Comparison of ENCODE assay signal across 2 cellular contexts in genomic region chr1:109617291-109617801, GRCh38.
TF ChIP-seq lines count a peak whose summit lies in the region.

No MANE protein-coding gene starts in this region.

TF ChIP-seq in HEK293, 187 proteins besides CTCF, POLR2A, EP300 and RAD21:
- TF ChIP-seq OSR2 (tag by site-specific recombination; IDR thresholded peaks at IDR 0.05) (no peak), ZFP37 (tag by site-specific recombination; IDR thresholded peaks at IDR 0.05) (0 out of 2 replicates have a peak, but pooled peaks have one; percentile 36), EGR2 (tag by site-specific recombination; IDR thresholded peaks at IDR 0.05; ENCODE audit: low read depth) (peak; percentile 40; the same call in 1 of the 2 replicates), ZNF398 (tag by site-specific recombination; IDR thresholded peaks at IDR 0.05) (no peak), ZNF335 (tag by site-specific recombination; conservative IDR thresholded peaks at IDR 0.05) (peak; percentile 45; the same call in 1 of the 2 replicates), ZNF362 (tag by site-specific recombination; IDR thresholded peaks at IDR 0.05) (peak; percentile 82; the same call in 1 of the 2 replicates), ZFHX2 (tag by site-specific recombination; conservative IDR thresholded peaks at IDR 0.05) (peak; percentile 66), ZNF585B (tag by site-specific recombination; IDR thresholded peaks at IDR 0.05) (no peak), ZNF223 (tag by site-specific recombination; IDR thresholded peaks at IDR 0.05) (no peak), ZNF600 (tag by site-specific recombination; IDR thresholded peaks at IDR 0.05) (peak; percentile 95), ZNF660 (tag by site-specific recombination; IDR thresholded peaks at IDR 0.05) (0 out of 2 replicates have a peak, but pooled peaks have one; percentile 49), ZBTB17 (tag by site-specific recombination; IDR thresholded peaks at IDR 0.05) (peak; percentile 38), ZNF394 (tag by site-specific recombination; IDR thresholded peaks at IDR 0.05; ENCODE audit: borderline replicate concordance) (no peak), GFI1B (tag by site-specific recombination; IDR thresholded peaks at IDR 0.05) (peak; percentile 81), ZNF654 (tag by site-specific recombination; IDR thresholded peaks at IDR 0.05; ENCODE audit: low read depth) (peak; percentile 5; the same call in 1 of the 2 replicates), ZNF560 (tag by site-specific recombination; IDR thresholded peaks at IDR 0.05; ENCODE audit: borderline replicate concordance) (no peak), HOXC10 (CRISPR knock-in tag; IDR thresholded peaks at IDR 0.05) (no peak), ZNF843 (tag by site-specific recombination; IDR thresholded peaks at IDR 0.05) (no peak), ZBTB20 (tag by site-specific recombination; IDR thresholded peaks at IDR 0.05) (peak; percentile 82), SP7 (tag by site-specific recombination; IDR thresholded peaks at IDR 0.05) (0 out of 2 replicates have a peak, but pooled peaks have one; percentile 12)

TF ChIP-seq in HepG2, 621 proteins besides CTCF, POLR2A, EP300 and RAD21 (continues in another document):
- no peak for TF ChIP-seq TRIM24 (CRISPR knock-in tag; IDR thresholded peaks at IDR 0.05)
- TF ChIP-seq ZNF891 (CRISPR knock-in tag; IDR thresholded peaks at IDR 0.05) = no peak
- TF ChIP-seq MTF2 (CRISPR knock-in tag; IDR thresholded peaks at IDR 0.05; ENCODE audit: borderline replicate concordance) = no peak
- no peak for TF ChIP-seq ZNF607 (CRISPR knock-in tag; IDR thresholded peaks at IDR 0.05; ENCODE audit: borderline replicate concordance)
- TF ChIP-seq ZNF143 (CRISPR knock-in tag; IDR thresholded peaks at IDR 0.05) = no peak
- no peak for TF ChIP-seq PLSCR1 (CRISPR knock-in tag; IDR thresholded peaks at IDR 0.05; ENCODE audit: borderline replicate concordance)
- peak; percentile 75; the same call in 1 of the 2 replicates for TF ChIP-seq JUND (CRISPR knock-in tag; IDR thresholded peaks at IDR 0.05)
- TF ChIP-seq SMAD9 (CRISPR knock-in tag; IDR thresholded peaks at IDR 0.05) = no peak
- no peak for TF ChIP-seq ELF1 (CRISPR knock-in tag; IDR thresholded peaks at IDR 0.05)
- no peak for TF ChIP-seq ZNF407 (CRISPR knock-in tag; IDR thresholded peaks at IDR 0.05; ENCODE audit: not compliant biosample characterization)
- TF ChIP-seq DPF2 (CRISPR knock-in tag; IDR thresholded peaks at IDR 0.05; ENCODE audit: borderline replicate concordance, low read depth) = no peak
- no peak; the same call in 1 of the 2 replicates for TF ChIP-seq MIXL1 (CRISPR knock-in tag; IDR thresholded peaks at IDR 0.05)
- no peak for TF ChIP-seq SMAD1 (CRISPR knock-in tag; IDR thresholded peaks at IDR 0.05; ENCODE audit: borderline replicate concordance, low read depth)
- no peak for TF ChIP-seq ZNF773 (CRISPR knock-in tag; IDR thresholded peaks at IDR 0.05; ENCODE audit: borderline replicate concordance)
- TF ChIP-seq ISX (CRISPR knock-in tag; conservative IDR thresholded peaks at IDR 0.05) = no peak
- 0 out of 2 replicates have a peak, but pooled peaks have one; percentile 17 for TF ChIP-seq ZNF557 (CRISPR knock-in tag; IDR thresholded peaks at IDR 0.05)
- no peak for TF ChIP-seq ZNF101 (CRISPR knock-in tag; IDR thresholded peaks at IDR 0.05; ENCODE audit: borderline replicate concordance, low read depth)
- no peak for TF ChIP-seq HES4 (CRISPR knock-in tag; IDR thresholded peaks at IDR 0.05; ENCODE audit: borderline replicate concordance)
- TF ChIP-seq RORA (CRISPR knock-in tag; IDR thresholded peaks at IDR 0.05) = no peak
- TF ChIP-seq MED8 (CRISPR knock-in tag; IDR thresholded peaks at IDR 0.05; ENCODE audit: insufficient replicate concordance) = no peak
- TF ChIP-seq TIGD3 (CRISPR knock-in tag; IDR thresholded peaks at IDR 0.05; ENCODE audit: borderline replicate concordance) = no peak
- TF ChIP-seq RXRA (CRISPR knock-in tag; IDR thresholded peaks at IDR 0.05) = no peak
- no peak for TF ChIP-seq HNRNPH1 (optimal IDR thresholded peaks at IDR 0.05; ENCODE audit: low read depth, low read length)
- TF ChIP-seq FOSL2 (CRISPR knock-in tag; IDR thresholded peaks at IDR 0.05) = peak; percentile 94
- no peak for TF ChIP-seq ZFAT (CRISPR knock-in tag; conservative IDR thresholded peaks at IDR 0.05)
- TF ChIP-seq NFIB (CRISPR knock-in tag; IDR thresholded peaks at IDR 0.05; ENCODE audit: borderline replicate concordance) = no peak
- TF ChIP-seq YEATS4 (CRISPR knock-in tag; IDR thresholded peaks at IDR 0.05; ENCODE audit: borderline replicate concordance) = no peak
- TF ChIP-seq GLI4 (CRISPR knock-in tag; IDR thresholded peaks at IDR 0.05; ENCODE audit: borderline replicate concordance) = no peak
- TF ChIP-seq ZFP36L2 (CRISPR knock-in tag; IDR thresholded peaks at IDR 0.05) = no peak
- TF ChIP-seq ZNF33B (CRISPR knock-in tag; IDR thresholded peaks at IDR 0.05) = no peak
- no peak for TF ChIP-seq ZBTB42 (CRISPR knock-in tag; IDR thresholded peaks at IDR 0.05)
- TF ChIP-seq ATF7 (IDR thresholded peaks at IDR 0.05) = no peak
- TF ChIP-seq ATF7 (CRISPR knock-in tag; IDR thresholded peaks at IDR 0.05) = no peak
- no peak for TF ChIP-seq SIX1 (CRISPR knock-in tag; IDR thresholded peaks at IDR 0.05; ENCODE audit: borderline replicate concordance)
- no peak for TF ChIP-seq JDP2 (CRISPR knock-in tag; IDR thresholded peaks at IDR 0.05; ENCODE audit: borderline replicate concordance)
- no peak for TF ChIP-seq TMF1 (CRISPR knock-in tag; IDR thresholded peaks at IDR 0.05; ENCODE audit: low read depth)
- TF ChIP-seq ZBTB25 (CRISPR knock-in tag; IDR thresholded peaks at IDR 0.05) = 0 out of 2 replicates have a peak, but pooled peaks have one; percentile 28
- TF ChIP-seq ZNF20 (CRISPR knock-in tag; IDR thresholded peaks at IDR 0.05) = no peak
- TF ChIP-seq STAG1 (CRISPR knock-in tag; IDR thresholded peaks at IDR 0.05) = peak; percentile 40
- TF ChIP-seq ZNF512 (CRISPR knock-in tag; IDR thresholded peaks at IDR 0.05) = no peak
- TF ChIP-seq HMG20A (CRISPR knock-in tag; IDR thresholded peaks at IDR 0.05; ENCODE audit: borderline replicate concordance) = 0 out of 2 replicates have a peak, but pooled peaks have one; percentile 32
- TF ChIP-seq ADNP (CRISPR knock-in tag; IDR thresholded peaks at IDR 0.05) = no peak
- TF ChIP-seq ZNF598 (CRISPR knock-in tag; IDR thresholded peaks at IDR 0.05; ENCODE audit: borderline replicate concordance) = no peak
- TF ChIP-seq HNF4G (IDR thresholded peaks at IDR 0.05; ENCODE audit: borderline replicate concordance, low read depth, low read length) = no peak
- no peak for TF ChIP-seq HNF4G (CRISPR knock-in tag; IDR thresholded peaks at IDR 0.05; ENCODE audit: borderline replicate concordance, low read depth)
- peak; percentile 42; the same call in 1 of the 2 replicates for TF ChIP-seq ZFX (CRISPR knock-in tag; IDR thresholded peaks at IDR 0.05; ENCODE audit: low read depth)
- no peak for TF ChIP-seq PAWR (CRISPR knock-in tag; IDR thresholded peaks at IDR 0.05; ENCODE audit: borderline replicate concordance)
- no peak for TF ChIP-seq ZNF709 (CRISPR knock-in tag; IDR thresholded peaks at IDR 0.05)
- no peak for TF ChIP-seq NFATC3 (CRISPR knock-in tag; IDR thresholded peaks at IDR 0.05)
- no peak for TF ChIP-seq TGIF2 (CRISPR knock-in tag; IDR thresholded peaks at IDR 0.05)
- TF ChIP-seq FOXK2 (IDR thresholded peaks at IDR 0.05) = no peak
- TF ChIP-seq MXI1 (IDR thresholded peaks at IDR 0.05; ENCODE audit: borderline replicate concordance, low read depth, low read length) = no peak
- TF ChIP-seq PTBP1 (IDR thresholded peaks at IDR 0.05; ENCODE audit: low read depth, low read length, poor library complexity, severe bottlenecking) = no peak
- no peak for TF ChIP-seq FOXC1 (CRISPR knock-in tag; IDR thresholded peaks at IDR 0.05; ENCODE audit: borderline replicate concordance)
- TF ChIP-seq XBP1 (CRISPR knock-in tag; IDR thresholded peaks at IDR 0.05) = no peak
- peak; percentile 47; the same call in 1 of the 2 replicates for TF ChIP-seq PHF21A (CRISPR knock-in tag; IDR thresholded peaks at IDR 0.05)
- no peak for TF ChIP-seq ZNF17 (CRISPR knock-in tag; IDR thresholded peaks at IDR 0.05)
- TF ChIP-seq GATAD2A (CRISPR knock-in tag; IDR thresholded peaks at IDR 0.05) = peak; percentile 35; the same call in 1 of the 2 replicates
- no peak for TF ChIP-seq ZNF230 (CRISPR knock-in tag; IDR thresholded peaks at IDR 0.05)
- TF ChIP-seq ZIK1 (CRISPR knock-in tag; IDR thresholded peaks at IDR 0.05; ENCODE audit: borderline replicate concordance, low read depth) = no peak
